In the genomic region with DNA sequence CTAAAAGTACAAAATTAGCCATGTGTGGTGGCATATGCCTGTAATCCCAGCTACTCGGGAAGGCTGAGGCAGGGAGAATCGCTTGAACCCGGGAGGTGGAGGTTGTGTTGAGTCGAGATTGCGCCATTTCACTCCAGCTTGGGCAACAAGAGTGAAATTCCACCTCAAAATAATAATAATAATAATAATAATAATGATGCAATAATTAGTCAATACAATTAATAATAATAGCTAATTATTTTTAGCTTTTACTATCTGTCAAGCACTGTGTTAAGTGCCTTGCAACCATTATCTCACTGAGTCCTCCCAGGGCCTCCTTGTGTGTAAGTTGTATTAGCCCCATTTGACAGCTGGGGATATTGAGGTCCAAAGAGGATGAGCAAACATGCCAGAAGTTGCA, we compare ENCODE assay signal across 26 cellular contexts. TPM values are rescaled to one million over a fixed set of nuclear protein-coding genes. Genes with fewer than 3 reads are reported as not detected.
"Had no signal": no experiment of that assay in that cellular context is flagged by ENCODE, and none has a peak within 500 bp of the region (broad histone marks: within the 10 kb centered on the region; RNA-seq: fewer than 3 reads in every experiment).

No MANE protein-coding gene starts in this region.

- H3K4me1 ChIP-seq: colonic mucosa, esophagus muscularis mucosa, esophagus squamous epithelium, foreskin keratinocyte, gastrocnemius medialis, heart left ventricle, heart right ventricle had no signal

- ATAC-seq: effector memory CD8-positive, alpha-beta T cell; esophagus mucosa; foreskin keratinocyte; gastrocnemius medialis; heart left ventricle; heart right ventricle had no signal

- H3K27ac ChIP-seq: colonic mucosa, coronary artery, dorsolateral prefrontal cortex, epithelial cell of prostate, esophagus muscularis mucosa, esophagus squamous epithelium, foreskin keratinocyte, gastrocnemius medialis, heart left ventricle, heart right ventricle, hepatocyte had no signal

- H3K4me2 ChIP-seq: hepatocyte had no signal

- DNase-seq: colonic mucosa; cortex of kidney; dermis blood vessel endothelial cell; dorsolateral prefrontal cortex; effector CD4-positive, alpha-beta T cell; effector CD8-positive, alpha-beta T cell; effector memory CD4-positive, alpha-beta T cell; effector memory CD8-positive, alpha-beta T cell; endodermal cell; erythroblast; esophagus squamous epithelium; foreskin fibroblast; foreskin keratinocyte; foreskin melanocyte; gastrocnemius medialis; glutamatergic neuron; head of caudate nucleus; heart left ventricle; heart right ventricle had no signal

- H3K4me3 Mint-ChIP-seq: dendritic cell treated with granulocyte-macrophage colony-stimulating factor and Interleukin-4, amounts not matched to agents 40 ng/mL and 50 ng/mL, for 4 days; effector memory CD8-positive, alpha-beta T cell; endodermal cell had no signal

- H3K4me3 ChIP-seq: colonic mucosa, coronary artery, dorsolateral prefrontal cortex, esophagus muscularis mucosa, esophagus squamous epithelium, gastrocnemius medialis, heart left ventricle, heart right ventricle, hepatocyte had no signal

- H3K27me3 ChIP-seq: colonic mucosa, esophagus muscularis mucosa, esophagus squamous epithelium, foreskin keratinocyte, gastrocnemius medialis, heart left ventricle, heart right ventricle, hepatocyte had no signal

- H3K9me3 ChIP-seq: colonic mucosa, esophagus muscularis mucosa, gastrocnemius medialis had no signal

- H3K4me1 Mint-ChIP-seq: endodermal cell had no signal

- H3K27ac Mint-ChIP-seq: dendritic cell treated with granulocyte-macrophage colony-stimulating factor and Interleukin-4, amounts not matched to agents 40 ng/mL and 50 ng/mL, for 4 days; effector memory CD8-positive, alpha-beta T cell; endodermal cell had no signal

- H2AFZ ChIP-seq: hepatocyte had no signal

- H3K36me3 ChIP-seq: colonic mucosa, esophagus muscularis mucosa, esophagus squamous epithelium, gastrocnemius medialis, heart left ventricle, heart right ventricle had no signal

RNA-seq across cellular contexts. Expression of gene HS3ST3A1, which starts 14.3 kb away (rescaled TPM):
- total RNA-seq: endothelial cell of umbilical vein had no signal
- polyA plus RNA-seq: endothelial cell of umbilical vein, foreskin keratinocyte had no signal
